Comparison of ENCODE assay signal across 6 cellular contexts in the genomic region with DNA sequence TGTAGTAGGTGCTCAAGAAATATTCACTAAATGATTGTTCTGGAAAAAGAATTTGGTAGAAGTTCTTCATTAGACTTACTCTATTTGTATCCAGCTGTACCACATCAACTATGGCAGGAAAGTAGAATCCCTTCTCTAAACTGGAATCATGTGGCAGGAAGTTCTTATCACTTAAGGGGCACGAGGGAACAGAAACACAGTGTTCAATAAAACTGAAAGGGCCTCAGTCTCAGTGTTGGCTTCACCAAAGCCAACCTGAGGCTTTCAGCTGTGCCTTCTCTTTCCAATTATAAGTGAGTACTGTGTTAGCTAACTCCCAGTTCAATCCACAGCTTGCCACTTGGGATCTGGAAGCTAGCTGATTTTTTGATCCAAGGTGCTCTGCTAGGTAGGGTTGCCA.
"Had no signal": no experiment of that assay in that cellular context is flagged by ENCODE, and none has a peak within 500 bp of the region (broad histone marks: within the 10 kb centered on the region; RNA-seq: fewer than 3 reads in every experiment).

No MANE protein-coding gene starts in this region.

- ATAC-seq: GM23338, HepG2 had no signal

- DNase-seq: H9, HCEC 1CT, KBM-7 had no signal

- H3K4me3 ChIP-seq: GM23338 had no signal

- H3K27ac ChIP-seq: HL-60 had no signal
